34 cellular contexts compared by ENCODE assay signal in the genomic region with DNA sequence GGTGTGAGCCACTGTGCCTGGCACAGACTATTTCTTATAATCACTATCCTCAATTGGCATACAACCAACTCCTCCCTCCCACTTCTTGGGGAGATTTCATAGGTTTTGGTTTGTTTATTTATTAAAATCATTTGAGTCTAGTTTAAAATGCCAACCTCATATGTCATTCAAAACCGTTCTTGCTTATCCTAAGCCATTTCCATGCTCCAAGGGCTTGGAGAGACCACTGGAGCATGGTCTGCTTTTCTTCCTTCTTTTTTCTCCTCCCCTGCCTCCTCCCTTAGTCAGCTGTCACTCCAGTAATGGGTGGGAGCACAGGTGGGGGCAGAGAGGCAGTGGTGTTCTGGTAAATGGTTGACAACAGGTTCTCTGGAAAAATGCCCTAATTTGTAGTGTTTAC. TPM values are rescaled to one million over a fixed set of nuclear protein-coding genes. Genes with fewer than 3 reads are reported as not detected.
"Had no signal": no experiment of that assay in that cellular context is flagged by ENCODE, and none has a peak within 500 bp of the region (broad histone marks: within the 10 kb centered on the region; RNA-seq: fewer than 3 reads in every experiment).

No MANE protein-coding gene starts in this region.

- ATAC-seq: activated CD4-positive, alpha-beta T cell treated with anti-CD3 and anti-CD28 coated beads for 36 hours; activated CD8-positive, alpha-beta memory T cell treated with anti-CD3 and anti-CD28 coated beads, Interleukin-2, amount 10 ng/mL, durations not matched to agents 7 days and 5 days; activated CD8-positive, alpha-beta T cell treated with anti-CD3 and anti-CD28 coated beads, Interleukin-2, amount 10 ng/mL, durations not matched to agents 7 days and 5 days; foreskin keratinocyte; gastrocnemius medialis; heart left ventricle; T-helper 17 cell had no signal

- DNase-seq: activated B cell treated with CpG ODN at 0.5 μM for 24 hours; activated CD4-positive, alpha-beta memory T cell treated with anti-CD3 and anti-CD28 coated beads for 36 hours; activated CD4-positive, alpha-beta T cell treated with anti-CD3 and anti-CD28 coated beads for 36 hours; activated CD4-positive, alpha-beta T cell treated with anti-CD3 and anti-CD28 coated beads, Interleukin-2, amount 10 ng/mL, durations not matched to agents 24 days and 14 days; activated CD4-positive, CD25-positive, alpha-beta regulatory T cell treated with anti-CD3 and anti-CD28 coated beads, Interleukin-2, amount 50 U/mL, for 72 hours; activated CD8-positive, alpha-beta memory T cell treated with anti-CD3 and anti-CD28 coated beads, Interleukin-2, amount 10 ng/mL, durations not matched to agents 7 days and 5 days; activated CD8-positive, alpha-beta memory T cell treated with anti-CD3 and anti-CD28 coated beads, Interleukin-2, amount 50 U/mL, for 4 hours; activated CD8-positive, alpha-beta T cell treated with anti-CD3 and anti-CD28 coated beads, Interleukin-2, amount 10 ng/mL, durations not matched to agents 7 days and 5 days; activated effector memory CD4-positive, alpha-beta T cell treated with anti-CD3 and anti-CD28 coated beads, Interleukin-2, amount 50 U/mL, for 16 hours; activated naive CD4-positive, alpha-beta T cell treated with anti-CD3 and anti-CD28 coated beads for 36 hours; activated naive CD8-positive, alpha-beta T cell treated with anti-CD3 and anti-CD28 coated beads, Interleukin-2, amount 10 ng/mL, durations not matched to agents 7 days and 5 days; activated T-cell treated with anti-CD3 and anti-CD28 coated beads, Interleukin-2, amount 50 U/mL, for 1 hour; activated T-cell treated with anti-CD3 and anti-CD28 coated beads, Interleukin-2, amount 50 U/mL, for 48 hours; central memory CD4-positive, alpha-beta T cell; cerebellar nuclear complex; colonic mucosa; effector CD8-positive, alpha-beta T cell; erythroblast; foreskin keratinocyte; gastrocnemius medialis; glutamatergic neuron; heart left ventricle; T-helper 17 cell; T1000; WERI-Rb-1 had no signal

RNA-seq across cellular contexts. Expression of a gene that starts 20.4 kb away (rescaled TPM):
- total RNA-seq: activated CD4-positive, alpha-beta T cell treated with anti-CD3 and anti-CD28 coated beads, Interleukin-2, amount 10 ng/mL, durations not matched to agents 24 days and 14 days; activated CD8-positive, alpha-beta memory T cell treated with anti-CD3 and anti-CD28 coated beads for 36 hours; activated CD8-positive, alpha-beta memory T cell treated with anti-CD3 and anti-CD28 coated beads, Interleukin-2, amount 10 ng/mL, durations not matched to agents 7 days and 5 days; activated CD8-positive, alpha-beta T cell treated with anti-CD3 and anti-CD28 coated beads, Interleukin-2, amount 10 ng/mL, durations not matched to agents 7 days and 5 days; activated naive CD8-positive, alpha-beta T cell treated with anti-CD3 and anti-CD28 coated beads, Interleukin-2, amount 10 ng/mL, durations not matched to agents 7 days and 5 days; activated T-helper 1 cell treated with anti-CD3 and anti-CD28 coated beads, Interleukin-12 subunit alpha, Interleukin-12 subunit beta, Interleukin-2, Interleukin-4 antibody, amounts not matched to agents 30 ng/mL and 10 ng/mL and 1 ng/mL, durations not matched to agents 14 hours and 24 hours and 36 hours; T-helper 17 cell had no signal

RNA-seq across cellular contexts. Expression of a gene that starts 41.8 kb away (rescaled TPM):
- total RNA-seq: activated CD4-positive, alpha-beta memory T cell treated with anti-CD3 and anti-CD28 coated beads for 36 hours; activated CD4-positive, alpha-beta T cell treated with anti-CD3 and anti-CD28 coated beads for 36 hours; activated CD4-positive, alpha-beta T cell treated with anti-CD3 and anti-CD28 coated beads, Interleukin-2, amount 10 ng/mL, durations not matched to agents 24 days and 14 days; activated CD8-positive, alpha-beta memory T cell treated with anti-CD3 and anti-CD28 coated beads for 36 hours; activated CD8-positive, alpha-beta memory T cell treated with anti-CD3 and anti-CD28 coated beads, Interleukin-2, amount 10 ng/mL, durations not matched to agents 7 days and 5 days; activated CD8-positive, alpha-beta T cell treated with anti-CD3 and anti-CD28 coated beads, Interleukin-2, amount 10 ng/mL, durations not matched to agents 7 days and 5 days; activated naive CD4-positive, alpha-beta T cell treated with anti-CD3 and anti-CD28 coated beads for 36 hours; activated naive CD8-positive, alpha-beta T cell treated with anti-CD3 and anti-CD28 coated beads, Interleukin-2, amount 10 ng/mL, durations not matched to agents 7 days and 5 days; activated T-helper 1 cell treated with anti-CD3 and anti-CD28 coated beads, Interleukin-12 subunit alpha, Interleukin-12 subunit beta, Interleukin-2, Interleukin-4 antibody, amounts not matched to agents 30 ng/mL and 10 ng/mL and 1 ng/mL, durations not matched to agents 14 hours and 24 hours and 36 hours; activated T-helper 2 cell treated with anti-CD3 and anti-CD28 coated beads, Interferon-gamma antibody, Interleukin-2, Interleukin-4, amounts not matched to agents 10 μg/mL and 5 μg/mL and 100 μg/mL, durations not matched to agents 14 hours and 24 hours and 36 hours; ascending aorta; breast epithelium; cardiac muscle cell; colonic mucosa; dermis microvascular lymphatic vessel endothelial cell; endothelial cell of umbilical vein; esophagus muscularis mucosa; foreskin keratinocyte; gastrocnemius medialis; heart left ventricle; T-helper 17 cell had no signal
